ENCODE assay signal across 21 cellular contexts in the genomic region with DNA sequence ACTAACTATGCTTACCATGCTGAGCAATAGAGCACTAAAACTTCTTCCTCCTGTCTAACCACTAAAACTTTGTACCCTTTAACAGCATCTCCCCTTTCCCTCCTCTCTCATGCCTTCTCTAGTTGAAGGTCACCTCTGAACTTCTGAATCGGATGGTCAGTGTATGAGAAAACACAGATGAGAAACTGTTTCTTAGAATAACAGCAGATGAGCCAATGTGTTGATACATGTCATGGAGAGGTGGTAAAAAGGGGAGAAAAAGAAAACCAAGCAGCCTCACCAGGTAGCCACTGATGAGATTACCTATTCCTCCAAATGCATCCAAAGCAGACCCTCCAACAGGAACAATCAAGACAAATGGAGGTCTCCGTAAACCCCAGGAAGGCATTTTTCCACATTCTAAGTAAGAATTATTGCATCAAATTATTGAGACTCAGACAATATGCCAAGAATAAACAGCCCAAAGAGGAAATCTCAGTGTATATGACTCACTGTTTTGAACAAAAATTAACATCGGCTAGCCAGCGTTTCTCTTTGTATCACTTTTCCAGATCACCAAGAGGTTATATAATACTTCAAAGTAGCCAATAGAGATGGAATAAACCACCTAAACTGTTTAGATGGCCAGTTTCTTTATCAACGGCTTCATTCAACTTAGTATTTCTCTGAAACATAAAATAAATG.
A peak's percentile ranks its signal among the peaks of the same experiment; 100 is the strongest.
DNase-seq lines count a peak whose midpoint lies in the region; ATAC-seq, FAIRE-seq and TF ChIP-seq lines count a peak whose summit lies in the region.
"Had no signal": no experiment of that assay in that cellular context is flagged by ENCODE, and none has a peak within 500 bp of the region (broad histone marks: within the 10 kb centered on the region; RNA-seq: fewer than 3 reads in every experiment).

No MANE protein-coding gene starts in this region.

- no peak for DNase-seq in A549 (ENCODE audit: low read depth in 1 of 2, low spot score in 1 of 2)
- peak; percentile 26 for DNase-seq in HFFc6
- peak; percentile 45 for DNase-seq in mammary epithelial cell
- DNase-seq in keratinocyte (ENCODE audit: low read depth, low spot score): no peak
- DNase-seq in DMS 273 treated with DMSO at 0.1 percent for 48 hours (lab: John Stamatoyannopoulos, UW): no peak
- DNase-seq in activated CD8-positive, alpha-beta memory T cell treated with anti-CD3 and anti-CD28 coated beads for 24 hours: no peak
- DNase-seq in NCI-H1092 (lab: John Stamatoyannopoulos, UW): no peak
- no peak for DNase-seq in AML-193 (lab: John Stamatoyannopoulos, UW)
- DNase-seq: activated gamma-delta T cell, anterior cingulate cortex, left ventricle myocardium superior, NCI-H1694, pancreas, trophoblast cell had no signal

- TF ChIP-seq RAD21 in A549 (conservative IDR thresholded peaks at IDR 0.05 in 1 of 2, IDR thresholded peaks at IDR 0.05 in 1 of 2): no peak

- TF ChIP-seq EP300 in A549 (IDR thresholded peaks at IDR 0.05): no peak

- CTCF ChIA-PET in A549 (lab: Yijun Ruan, JAX) (no interaction called here), mammary epithelial cell (lab: Charles Lee; ENCODE audit: low non-redundant PET) (no interaction called here)

- no peaks in the 10 kb centered on the region for H4K20me1 ChIP-seq in mammary epithelial cell (ENCODE audit: insufficient read depth, low read length)
- no peaks in the 10 kb centered on the region for H4K20me1 ChIP-seq in keratinocyte (ENCODE audit: control insufficient read depth, extremely low read depth, insufficient read depth, low read length)

- H3K9ac ChIP-seq in mammary epithelial cell (ENCODE audit: insufficient read depth, low read length) (no peak overlapping the region), keratinocyte (ENCODE audit: control insufficient read depth, extremely low read depth, insufficient read depth, low read length) (no peak overlapping the region)

- no peak overlapping the region for H3K4me3 ChIP-seq in A549
- no peak overlapping the region for H3K4me3 ChIP-seq in mammary epithelial cell (replicated peaks in 1 of 3; ENCODE audit: insufficient read depth in 1 of 3, low read depth in 2 of 3, low read length in 3 of 3)
- H3K4me3 ChIP-seq in keratinocyte (ENCODE audit: control insufficient read depth in 2 of 3, extremely low read depth in 1 of 3, insufficient read depth in 2 of 3, low read depth in 1 of 3, low read length in 3 of 3): peak overlapping the region in 1 of 3 experiments; percentile 8
- H3K4me3 ChIP-seq: GM12878, pancreas, skin epidermis had no signal

- no peaks in the 10 kb centered on the region for H3K9me1 ChIP-seq in keratinocyte (ENCODE audit: control insufficient read depth, extremely low read depth, insufficient read depth, low read length)

- H3K4me1 Mint-ChIP-seq in HFFc6 (ENCODE audit: low read depth): peaks cover 30% of the 10 kb centered on the region
- H3K4me1 Mint-ChIP-seq: stimulated activated memory B cell treated with anti-CD40 and anti-IgM and Interleukin-4, amounts not matched to agents 10 μg/mL and 1 μg/mL and 100 μg/mL, for 72 hours had no signal

- H3K27me3 ChIP-seq in mammary epithelial cell (ENCODE audit: insufficient read depth, low read length) (no peaks in the 10 kb centered on the region), keratinocyte (ENCODE audit: control insufficient read depth, extremely low read depth, insufficient read depth, low read length) (no peaks in the 10 kb centered on the region)
- H3K27me3 ChIP-seq: pancreas had no signal

- H3K27ac Mint-ChIP-seq in HFFc6: no peak overlapping the region
- H3K27ac Mint-ChIP-seq: stimulated activated memory B cell treated with anti-CD40 and anti-IgM and Interleukin-4, amounts not matched to agents 10 μg/mL and 1 μg/mL and 100 μg/mL, for 72 hours had no signal

- intact Hi-C loops in mammary epithelial cell (cut with micrococcal nuclease): no loop called here

- FAIRE-seq in A549 (lab: Jason Lieb, UNC) (peak; percentile 39), keratinocyte (lab: Jason Lieb, UNC) (peak; percentile 71)
- FAIRE-seq: A204.1, GM12878, H1, pancreas had no signal

- no peaks in the 10 kb centered on the region for H3K36me3 Mint-ChIP-seq in HFFc6 (ENCODE audit: low read depth)
- H3K36me3 Mint-ChIP-seq: stimulated activated memory B cell treated with anti-CD40 and anti-IgM and Interleukin-4, amounts not matched to agents 10 μg/mL and 1 μg/mL and 100 μg/mL, for 72 hours had no signal

- H3K79me2 ChIP-seq in mammary epithelial cell (ENCODE audit: insufficient read depth, low read length): no peaks in the 10 kb centered on the region
- no peaks in the 10 kb centered on the region for H3K79me2 ChIP-seq in keratinocyte (ENCODE audit: control insufficient read depth, insufficient read depth, low read length)

- no peak for TF ChIP-seq CTCF in A549 (IDR thresholded peaks at IDR 0.05)
- no peak for TF ChIP-seq CTCF in HFFc6 (IDR thresholded peaks at IDR 0.05)
- no peak for TF ChIP-seq CTCF in mammary epithelial cell (conservative IDR thresholded peaks at IDR 0.05 in 1 of 2, IDR thresholded peaks at IDR 0.05 in 1 of 2; ENCODE audit: extremely low read depth in 1 of 2, insufficient read depth in 1 of 2, low read depth in 1 of 2, low read length in 2 of 2)
- TF ChIP-seq CTCF in keratinocyte (optimal IDR thresholded peaks at IDR 0.05 in 1 of 3, IDR thresholded peaks at IDR 0.05 in 1 of 3, conservative IDR thresholded peaks at IDR 0.05 in 1 of 3; ENCODE audit: extremely low read depth in 1 of 3, insufficient read depth in 2 of 3, low read length in 3 of 3): no peak

- H3K9me3 ChIP-seq in A549: no peaks in the 10 kb centered on the region
- H3K9me3 ChIP-seq in mammary epithelial cell (replicated peaks; ENCODE audit: insufficient read depth, low read length): no peaks in the 10 kb centered on the region
- no peaks in the 10 kb centered on the region for H3K9me3 ChIP-seq in keratinocyte (ENCODE audit: control insufficient read depth, low read depth, low read length)
- H3K9me3 ChIP-seq: pancreas had no signal

- POLR2A ChIA-PET in A549 (lab: Yijun Ruan, JAX): no interaction called here

- no peak overlapping the region for H3K27ac ChIP-seq in A549
- no peak overlapping the region for H3K27ac ChIP-seq in mammary epithelial cell (ENCODE audit: insufficient read depth, low read depth, low read length)
- H3K27ac ChIP-seq in keratinocyte (ENCODE audit: control insufficient read depth, insufficient read depth, low read length): no peak overlapping the region
- H3K27ac ChIP-seq: pancreas had no signal

- dilution Hi-C loops in mammary epithelial cell (cut with HindIII; ENCODE audit: low sequenced_read_pairs): no loop called here
- dilution Hi-C loops in keratinocyte (cut with MboI; ENCODE audit: extremely low pct_ligation_motif_present, low sequenced_read_pairs): no loop called here

- peak overlapping the region; percentile 70 for H2AFZ ChIP-seq in mammary epithelial cell (ENCODE audit: low read depth, low read length)
- H2AFZ ChIP-seq in keratinocyte (ENCODE audit: control insufficient read depth, low read length): peak overlapping the region; percentile 0

- H3K4me1 ChIP-seq in A549: peaks cover 15% of the 10 kb centered on the region; the same call in 1 of the 3 replicates
- H3K4me1 ChIP-seq in mammary epithelial cell (ENCODE audit: insufficient read depth, low read length): peaks cover 5% of the 10 kb centered on the region
- H3K4me1 ChIP-seq in keratinocyte (ENCODE audit: control insufficient read depth, extremely low read depth, insufficient read depth, low read length): peaks cover 15% of the 10 kb centered on the region

- H3K4me3 Mint-ChIP-seq in HFFc6: peak overlapping the region; percentile 8
- H3K4me3 Mint-ChIP-seq: stimulated activated memory B cell treated with anti-CD40 and anti-IgM and Interleukin-4, amounts not matched to agents 10 μg/mL and 1 μg/mL and 100 μg/mL, for 72 hours had no signal

- H3K4me2 ChIP-seq in A549: peak overlapping the region; percentile 30
- peak overlapping the region; percentile 46 for H3K4me2 ChIP-seq in mammary epithelial cell (ENCODE audit: insufficient read depth, low read depth, low read length)
- peak overlapping the region; percentile 71 for H3K4me2 ChIP-seq in keratinocyte (ENCODE audit: control insufficient read depth, extremely low read depth, insufficient read depth, low read depth, low read length)

- no peak for TF ChIP-seq POLR2A in A549 (IDR thresholded peaks at IDR 0.05; ENCODE audit: low read length)

- ATAC-seq in A549: no peak
- ATAC-seq: activated CD4-positive, CD25-positive, alpha-beta regulatory T cell treated with anti-CD3 and anti-CD28 coated beads, Interleukin-2, amount 50 U/mL, for 24 hours; GM12878; left ventricle myocardium superior; Right ventricle myocardium inferior; stimulated activated memory B cell treated with anti-CD40 and anti-IgM and Interleukin-4, amounts not matched to agents 10 μg/mL and 1 μg/mL and 100 μg/mL, for 72 hours had no signal

- no peaks in the 10 kb centered on the region for H3K9me3 Mint-ChIP-seq in HFFc6

- in situ Hi-C loops in mammary epithelial cell (cut with MboI; ENCODE audit: low sequenced_read_pairs in 2 of 2): no loop called here

- WGBS in A549 (ENCODE audit: missing lambda C conversion rate): 21% methylated on average over 5 of the region's 5 CpGs
- WGBS in mammary epithelial cell (ENCODE audit: low coverage, missing lambda C conversion rate): 45% methylated on average over 5 of the region's 5 CpGs

- peaks cover 1% of the 10 kb centered on the region; the same call in 1 of the 2 replicates for H3K27me3 Mint-ChIP-seq in HFFc6 (ENCODE audit: insufficient read depth)
- H3K27me3 Mint-ChIP-seq: stimulated activated memory B cell treated with anti-CD40 and anti-IgM and Interleukin-4, amounts not matched to agents 10 μg/mL and 1 μg/mL and 100 μg/mL, for 72 hours had no signal

- H3K36me3 ChIP-seq in mammary epithelial cell (ENCODE audit: insufficient read depth, low read length) (no peaks in the 10 kb centered on the region), keratinocyte (ENCODE audit: control insufficient read depth in 2 of 2, extremely low read depth in 1 of 2, insufficient read depth in 2 of 2, low read length in 2 of 2) (no peaks in the 10 kb centered on the region)
- H3K36me3 ChIP-seq: pancreas had no signal

- no TSS peak for BruUV-seq in mammary epithelial cell (replicated peaks; lab: Mats Ljungman, UMichigan)

TF ChIP-seq in A549, 52 proteins besides CTCF, POLR2A, EP300 and RAD21:
- no peak for TF ChIP-seq FOSL2 (IDR thresholded peaks at IDR 0.05)
- 0 out of 2 replicates have a peak, but pooled peaks have one; percentile 21 for TF ChIP-seq FOSL2 (CRISPR knock-in tag; IDR thresholded peaks at IDR 0.05)
- TF ChIP-seq MYC (IDR thresholded peaks at IDR 0.05; ENCODE audit: borderline replicate concordance, low read length): no peak
TF ChIP-seq in A549: peak in this region for 1.

Comparison
In these comparisons a context has a peak if more than half of its experiments do, and no peak if none do; other contexts are left out.
1. DNase-seq: peak in HFFc6 (single experiment) and mammary epithelial cell (single experiment); none in A549 (0 of 2), keratinocyte (single experiment), DMS 273 treated with DMSO at 0.1 percent for 48 hours (single experiment), activated CD8-positive, alpha-beta memory T cell treated with anti-CD3 and anti-CD28 coated beads for 24 hours (single experiment), NCI-H1092 (single experiment) and AML-193 (0 of 2).
2. Peak in every context shown above with its lines, with median percentiles within 50 percentile points of each other: H3K4me2 ChIP-seq.